21 cellular contexts compared by ENCODE assay signal in genomic region chrX:2176733-2177132, GRCh38.
"Had no signal": no experiment of that assay in that cellular context is flagged by ENCODE, and none has a peak within 500 bp of the region (broad histone marks: within the 10 kb centered on the region; RNA-seq: fewer than 3 reads in every experiment).

No MANE protein-coding gene starts in this region.

- H3K4me2 ChIP-seq: smooth muscle cell had no signal

- H3K27ac Mint-ChIP-seq: dendritic cell treated with granulocyte-macrophage colony-stimulating factor and Interleukin-4, amounts not matched to agents 40 ng/mL and 50 ng/mL, for 4 days; effector memory CD8-positive, alpha-beta T cell; immature natural killer cell; naive thymus-derived CD4-positive, alpha-beta T cell; nephron progenitor cell; progenitor cell of endocrine pancreas had no signal

- H3K27me3 Mint-ChIP-seq: effector memory CD8-positive, alpha-beta T cell; naive thymus-derived CD4-positive, alpha-beta T cell; progenitor cell of endocrine pancreas had no signal

- H3K9me3 ChIP-seq: esophagus squamous epithelium, ovary, tibial artery, upper lobe of left lung, uterus had no signal

- H3K27ac ChIP-seq: esophagus squamous epithelium, ovary, tibial artery, upper lobe of left lung, uterus had no signal

- H3K36me3 ChIP-seq: esophagus squamous epithelium, ovary, tibial artery, upper lobe of left lung, uterus had no signal

- ATAC-seq: effector memory CD8-positive, alpha-beta T cell; left cardiac atrium; left ventricle myocardium superior; naive thymus-derived CD4-positive, alpha-beta T cell; right cardiac atrium; stimulated activated naive CD8-positive, alpha-beta T cell treated with anti-CD3 and anti-CD28 coated beads, Interleukin-15, Interleukin-2, amounts not matched to agents 100 U/mL and 50 U/mL, for 24 hours had no signal

- H3K4me1 Mint-ChIP-seq: immature natural killer cell had no signal

- H3K9me3 Mint-ChIP-seq: dendritic cell treated with granulocyte-macrophage colony-stimulating factor and Interleukin-4, amounts not matched to agents 40 ng/mL and 50 ng/mL, for 4 days; nephron progenitor cell had no signal

- H3K27me3 ChIP-seq: esophagus squamous epithelium, ovary, tibial artery, upper lobe of left lung, uterus had no signal

- DNase-seq: effector memory CD8-positive, alpha-beta T cell; esophagus squamous epithelium; foreskin fibroblast; immature natural killer cell; left cardiac atrium; left ventricle myocardium superior; mesendoderm; naive thymus-derived CD4-positive, alpha-beta T cell; nephron progenitor cell; nucleus accumbens; ovary; right cardiac atrium; stimulated activated CD4-positive, alpha-beta T cell treated with anti-CD3 and anti-CD28 coated beads, Interleukin-2, amount 100 ng/mL, for 48 hours; stimulated activated naive CD8-positive, alpha-beta T cell treated with anti-CD3 and anti-CD28 coated beads, Interleukin-15, Interleukin-2, amounts not matched to agents 100 U/mL and 50 U/mL, for 24 hours; upper lobe of left lung; uterus had no signal

- H3K4me3 ChIP-seq: esophagus squamous epithelium, lung, ovary, smooth muscle cell, tibial artery, upper lobe of left lung, uterus had no signal

- H3K4me1 ChIP-seq: esophagus squamous epithelium, tibial artery, upper lobe of left lung, uterus had no signal

- H3K4me3 Mint-ChIP-seq: dendritic cell treated with granulocyte-macrophage colony-stimulating factor and Interleukin-4, amounts not matched to agents 40 ng/mL and 50 ng/mL, for 4 days; effector memory CD8-positive, alpha-beta T cell; immature natural killer cell; naive thymus-derived CD4-positive, alpha-beta T cell; nephron progenitor cell had no signal
